ENCODE assay signal across 8 cellular contexts in the genomic region with DNA sequence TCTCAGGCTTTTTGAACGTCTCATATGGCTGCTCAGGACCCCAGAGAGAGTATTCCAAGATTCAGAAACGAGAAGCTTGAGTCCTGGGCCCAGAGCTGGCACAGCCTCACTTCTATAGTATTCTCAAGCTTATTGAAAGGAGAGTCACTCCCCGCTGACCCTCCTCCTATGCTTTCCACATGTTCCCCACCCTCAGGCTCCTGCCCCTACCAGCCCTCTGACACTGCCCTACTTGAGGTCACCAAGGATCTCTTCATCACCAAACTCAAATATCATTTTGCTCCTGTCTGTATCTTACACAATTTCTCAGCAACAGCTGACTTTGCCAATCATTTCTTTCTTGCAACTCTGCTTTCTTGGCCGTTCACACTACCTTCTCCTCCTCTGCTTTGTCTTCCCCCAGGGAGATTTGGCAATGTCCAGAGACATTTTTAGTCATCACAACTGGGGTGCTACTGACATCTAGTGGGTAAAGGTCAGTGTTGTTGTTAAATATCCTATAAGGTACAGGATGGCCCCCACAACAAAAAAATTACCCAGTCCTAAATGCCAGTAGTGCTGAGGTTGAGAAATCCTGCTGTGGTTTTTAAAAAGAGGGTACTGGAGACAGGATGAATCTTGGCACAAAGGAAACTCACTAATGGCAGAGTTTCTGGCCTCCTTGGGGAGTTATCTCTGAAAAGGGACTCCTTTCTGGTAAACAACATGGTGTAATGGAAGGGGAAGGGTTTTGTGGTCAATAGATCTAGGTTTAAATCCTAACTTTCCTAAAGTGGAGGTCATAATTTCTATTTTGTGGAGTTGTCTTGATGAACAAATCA. TPM values are rescaled to one million over a fixed set of nuclear protein-coding genes. Genes with fewer than 3 reads are reported as not detected.
DNase-seq lines count a peak whose midpoint lies in the region; ATAC-seq and TF ChIP-seq lines count a peak whose summit lies in the region.

No MANE protein-coding gene starts in this region.

- no peak overlapping the region for H3K4me3 ChIP-seq in hepatocyte

- H2AFZ ChIP-seq in hepatocyte, result no peak overlapping the region

- H3K79me2 ChIP-seq in hepatocyte, result no peaks in the 10 kb centered on the region

- TF ChIP-seq CTCF in hepatocyte (IDR thresholded peaks at IDR 0.05; ENCODE audit: poor library complexity), result peak; percentile 33

- no peaks in the 10 kb centered on the region for H3K27me3 ChIP-seq in hepatocyte

- peak; percentile 58 for ATAC-seq in GM19468 (IDR thresholded peaks at IDR 0.05; ENCODE audit: extremely low read depth, unreplicated experiment)
- ATAC-seq in HG03442 (IDR thresholded peaks at IDR 0.05; ENCODE audit: unreplicated experiment), result peak; percentile 76

- H3K4me1 ChIP-seq in hepatocyte (ENCODE audit: insufficient read depth), result no peaks in the 10 kb centered on the region

- no peak overlapping the region for H3K27ac ChIP-seq in hepatocyte

- H3K4me2 ChIP-seq in hepatocyte, result no peak overlapping the region

- no peaks in the 10 kb centered on the region for H4K20me1 ChIP-seq in hepatocyte (ENCODE audit: insufficient read depth, poor library complexity, severe bottlenecking)

- no peaks in the 10 kb centered on the region for H3K9me2 ChIP-seq in hepatocyte (replicated peaks; ENCODE audit: insufficient read depth)

- DNase-seq in EL, result peak; percentile 46
- peak; percentile 75 for DNase-seq in SKM-1 treated with dmso at 0.1 percent for 144 hours (lab: John Stamatoyannopoulos, UW; ENCODE audit: unreplicated experiment)
- DNase-seq in hepatocyte (ENCODE audit: low spot score), result no peak
- no peak for DNase-seq in stimulated activated CD4-positive, alpha-beta T cell treated with anti-CD3 and anti-CD28 coated beads, Interleukin-4, amount 100 ng/mL, for 24 hours
- no peak for DNase-seq in epidermal melanocyte (ENCODE audit: insufficient read length, low spot score)
- DNase-seq in NCI-H1048 (lab: John Stamatoyannopoulos, UW), result no peak

- no peaks in the 10 kb centered on the region for H3K36me3 ChIP-seq in hepatocyte (replicated peaks; ENCODE audit: insufficient read depth, low read depth)

- no peaks in the 10 kb centered on the region for H3K9me3 ChIP-seq in hepatocyte (ENCODE audit: low read depth)

- 75% methylated on average over 4 of the region's 4 CpGs for WGBS in hepatocyte (ENCODE audit: low lambda C conversion rate, missing lambda C conversion rate)

RNA-seq across cellular contexts. Expression of a gene that starts 26.9 kb away (rescaled TPM):
- total RNA-seq in hepatocyte, result 21.5 and 27.3 TPM in 2 replicates
- 28.1 and 35.3 TPM in 2 replicates for polyA plus RNA-seq in hepatocyte

RNA-seq across cellular contexts. Expression of a gene that starts 47.5 kb away (rescaled TPM):
- total RNA-seq in hepatocyte, result 23.0 and 37.4 TPM in 2 replicates
- polyA plus RNA-seq in hepatocyte, result 13.2 and 16.8 TPM in 2 replicates

Comparison
In these comparisons a context has a peak if more than half of its experiments do, and no peak if none do; other contexts are left out.
1. DNase-seq: peak in EL (single experiment) and SKM-1 treated with dmso at 0.1 percent for 144 hours (single experiment); none in hepatocyte (single experiment), stimulated activated CD4-positive, alpha-beta T cell treated with anti-CD3 and anti-CD28 coated beads, Interleukin-4, amount 100 ng/mL, for 24 hours (single experiment), epidermal melanocyte (single experiment) and NCI-H1048 (single experiment).